In genomic region chr17:30788918-30789317, GRCh38 we compare ENCODE assay signal across 21 cellular contexts. TPM values are rescaled to one million over a fixed set of nuclear protein-coding genes. Genes with fewer than 3 reads are reported as not detected.
DNase-seq lines count a peak whose midpoint lies in the region; ATAC-seq and TF ChIP-seq lines count a peak whose summit lies in the region.
"Had no signal": no experiment of that assay in that cellular context is flagged by ENCODE, and none has a peak within 500 bp of the region (broad histone marks: within the 10 kb centered on the region; RNA-seq: fewer than 3 reads in every experiment).

No MANE protein-coding gene starts in this region.

- CTCF ChIA-PET in activated CD4-positive, alpha-beta memory T cell treated with anti-CD3 and anti-CD28 coated beads for 36 hours (lab: Charles Lee): interaction anchor here (2.3 kb wide), 1 partner anchor 36 kb away, joined by 11 read pairs; the partner anchor contains the start of gene CRLF3

- peaks cover 61% of the 10 kb centered on the region for H3K36me3 Mint-ChIP-seq in stimulated activated naive CD8-positive, alpha-beta T cell treated with anti-CD3 and anti-CD28 coated beads, Interleukin-15, Interleukin-2, amounts not matched to agents 100 ng/mL and 50 ng/mL, for 24 hours (ENCODE audit: low read depth)
- H3K36me3 Mint-ChIP-seq in activated CD4-positive, alpha-beta memory T cell treated with anti-CD3 and anti-CD28 coated beads for 36 hours: peaks cover 46% of the 10 kb centered on the region

- H3K27ac Mint-ChIP-seq in stimulated activated naive CD8-positive, alpha-beta T cell treated with anti-CD3 and anti-CD28 coated beads, Interleukin-15, Interleukin-2, amounts not matched to agents 100 ng/mL and 50 ng/mL, for 24 hours: peak overlapping the region; percentile 15
- peak overlapping the region; percentile 57 for H3K27ac Mint-ChIP-seq in activated CD4-positive, alpha-beta memory T cell treated with anti-CD3 and anti-CD28 coated beads for 36 hours

- peaks cover 24% of the 10 kb centered on the region for H3K4me1 Mint-ChIP-seq in stimulated activated naive CD8-positive, alpha-beta T cell treated with anti-CD3 and anti-CD28 coated beads, Interleukin-15, Interleukin-2, amounts not matched to agents 100 ng/mL and 50 ng/mL, for 24 hours (ENCODE audit: low read depth)
- peaks cover 18% of the 10 kb centered on the region for H3K4me1 Mint-ChIP-seq in activated CD4-positive, alpha-beta memory T cell treated with anti-CD3 and anti-CD28 coated beads for 36 hours (ENCODE audit: low read depth)
- H3K4me1 Mint-ChIP-seq: CD14-positive monocyte, nephron had no signal

- H3K36me3 ChIP-seq in WERI-Rb-1: peaks cover 82% of the 10 kb centered on the region

- no peak for ATAC-seq in stimulated activated naive CD8-positive, alpha-beta T cell treated with anti-CD3 and anti-CD28 coated beads, Interleukin-15, Interleukin-2, amounts not matched to agents 100 U/mL and 50 U/mL, for 24 hours
- ATAC-seq in HG02798 (IDR thresholded peaks at IDR 0.05; ENCODE audit: poor library complexity, unreplicated experiment) (no peak), HG02870 (IDR thresholded peaks at IDR 0.05; ENCODE audit: unreplicated experiment) (no peak)
- ATAC-seq: activated CD4-positive, CD25-positive, alpha-beta regulatory T cell treated with anti-CD3 and anti-CD28 coated beads, Interleukin-2, amount 50 U/mL, for 24 hours; left lobe of liver; right cardiac atrium had no signal

- no peak overlapping the region for H3K4me3 ChIP-seq in WERI-Rb-1 (ENCODE audit: low read depth, low read length)
- H3K4me3 ChIP-seq: esophagus muscularis mucosa, PC-9 had no signal

- intact Hi-C loops in activated CD4-positive, alpha-beta memory T cell treated with anti-CD3 and anti-CD28 coated beads for 36 hours (cut with micrococcal nuclease): no loop called here

- no peaks in the 10 kb centered on the region for H3K27me3 Mint-ChIP-seq in stimulated activated naive CD8-positive, alpha-beta T cell treated with anti-CD3 and anti-CD28 coated beads, Interleukin-15, Interleukin-2, amounts not matched to agents 100 ng/mL and 50 ng/mL, for 24 hours
- H3K27me3 Mint-ChIP-seq in activated CD4-positive, alpha-beta memory T cell treated with anti-CD3 and anti-CD28 coated beads for 36 hours: no peaks in the 10 kb centered on the region

- TF ChIP-seq CTCF in WERI-Rb-1 (IDR thresholded peaks at IDR 0.05; ENCODE audit: low read depth, low read length): no peak

- no peak for DNase-seq in stimulated activated naive CD8-positive, alpha-beta T cell treated with anti-CD3 and anti-CD28 coated beads, Interleukin-15, Interleukin-2, amounts not matched to agents 100 U/mL and 50 U/mL, for 24 hours
- no peak for DNase-seq in activated CD4-positive, alpha-beta memory T cell treated with anti-CD3 and anti-CD28 coated beads for 36 hours
- DNase-seq in fibroblast of gingiva (ENCODE audit: low read depth): peak; percentile 22
- no peak for DNase-seq in WERI-Rb-1
- DNase-seq in kidney tubule cell (ENCODE audit: low spot score): no peak
- DNase-seq: activated gamma-delta T cell; hippocampal formation; Kasumi-1; NCI-H146; NCI-H524 treated with DMSO at 0.1 percent for 48 hours; PC-9; right cardiac atrium; stimulated activated CD4-positive, alpha-beta T cell treated with anti-CD3 and anti-CD28 coated beads, Interleukin-4, amount 100 ng/mL, for 1 hour had no signal

- no peak overlapping the region for H3K4me3 Mint-ChIP-seq in stimulated activated naive CD8-positive, alpha-beta T cell treated with anti-CD3 and anti-CD28 coated beads, Interleukin-15, Interleukin-2, amounts not matched to agents 100 ng/mL and 50 ng/mL, for 24 hours
- H3K4me3 Mint-ChIP-seq in activated CD4-positive, alpha-beta memory T cell treated with anti-CD3 and anti-CD28 coated beads for 36 hours: no peak overlapping the region
- H3K4me3 Mint-ChIP-seq: CD14-positive monocyte, nephron had no signal

- H3K9me3 ChIP-seq in WERI-Rb-1 (ENCODE audit: severe bottlenecking): no peaks in the 10 kb centered on the region
- H3K9me3 ChIP-seq: esophagus muscularis mucosa had no signal

- no peaks in the 10 kb centered on the region for H3K9me3 Mint-ChIP-seq in stimulated activated naive CD8-positive, alpha-beta T cell treated with anti-CD3 and anti-CD28 coated beads, Interleukin-15, Interleukin-2, amounts not matched to agents 100 ng/mL and 50 ng/mL, for 24 hours
- no peaks in the 10 kb centered on the region for H3K9me3 Mint-ChIP-seq in activated CD4-positive, alpha-beta memory T cell treated with anti-CD3 and anti-CD28 coated beads for 36 hours
- H3K9me3 Mint-ChIP-seq: nephron had no signal

- POLR2A ChIA-PET in activated CD4-positive, alpha-beta memory T cell treated with anti-CD3 and anti-CD28 coated beads for 36 hours (lab: Charles Lee): interaction anchor here (1.8 kb wide), 1 partner anchor 35 kb away, joined by 11 read pairs; the partner anchor contains the start of gene CRLF3

- H3K27me3 ChIP-seq in WERI-Rb-1 (ENCODE audit: insufficient read depth, low read depth, severe bottlenecking): no peaks in the 10 kb centered on the region
- H3K27me3 ChIP-seq: esophagus muscularis mucosa had no signal

- H3K27ac ChIP-seq in WERI-Rb-1: no peak overlapping the region
- H3K27ac ChIP-seq: PC-9 had no signal

RNA-seq across cellular contexts. Expression of gene CRLF3, which starts 35.6 kb away (rescaled TPM):
- 10 to 100 TPM; 48.1 to 48.5 TPM for total RNA-seq in activated CD4-positive, alpha-beta memory T cell treated with anti-CD3 and anti-CD28 coated beads for 36 hours

RNA-seq across cellular contexts. Expression of gene ATAD5, which starts 42.8 kb away (rescaled TPM):
- total RNA-seq in activated CD4-positive, alpha-beta memory T cell treated with anti-CD3 and anti-CD28 coated beads for 36 hours: 10 to 100 TPM; 30.0 to 32.9 TPM
